Comparison of ENCODE assay signal across 8 cellular contexts in genomic region chr18:23228102-23229051, GRCh38.
A peak's percentile ranks its signal among the peaks of the same experiment; 100 is the strongest.
DNase-seq lines count a peak whose midpoint lies in the region; ATAC-seq and TF ChIP-seq lines count a peak whose summit lies in the region.

No MANE protein-coding gene starts in this region.

- DNase-seq in A172 (ENCODE audit: low spot score) (peak; percentile 38), GM13976 (ENCODE audit: low spot score) (peak; percentile 62), NCI-H1105 (lab: John Stamatoyannopoulos, UW) (peak; percentile 62), DMS114 treated with DMSO at 0.1 percent for 48 hours (lab: John Stamatoyannopoulos, UW; ENCODE audit: unreplicated experiment) (no peak), epidermal melanocyte (ENCODE audit: insufficient read length, low spot score) (no peak)
- no peak for DNase-seq in central memory CD8-positive, alpha-beta T cell (ENCODE audit: low spot score in 2 of 2)

- peaks cover 19 to 35% (median 29%) of the 10 kb centered on the region in 3 donors for H3K4me1 ChIP-seq in skeletal muscle tissue (ENCODE audit: control insufficient read depth in 3 of 3, insufficient read depth in 3 of 3, low read length in 3 of 3)

- H3K4me3 Mint-ChIP-seq in central memory CD8-positive, alpha-beta T cell = no peak overlapping the region

- H3K9me3 ChIP-seq in skeletal muscle tissue (ENCODE audit: control insufficient read depth in 3 of 3, low read length in 3 of 3) = no peaks in the 10 kb centered on the region

- ATAC-seq in HG02610 (IDR thresholded peaks at IDR 0.05; ENCODE audit: unreplicated experiment) = peak; percentile 36
- no peak for ATAC-seq in central memory CD8-positive, alpha-beta T cell (replicated peaks; ENCODE audit: extremely low read depth, poor library complexity, severe bottlenecking)

- no peak for TF ChIP-seq CTCF in GM13976 (IDR thresholded peaks at IDR 0.05; ENCODE audit: borderline replicate concordance, control extremely low read depth, extremely low read depth, insufficient read depth, missing control alignments)

- no peaks in the 10 kb centered on the region for H3K36me3 ChIP-seq in skeletal muscle tissue (ENCODE audit: control insufficient read depth in 3 of 3, insufficient read depth in 3 of 3, low read length in 3 of 3)

- H3K27me3 ChIP-seq in skeletal muscle tissue (ENCODE audit: control insufficient read depth in 3 of 3, insufficient read depth in 3 of 3, low read length in 3 of 3) = peaks cover 0 to 8% (median 3%) of the 10 kb centered on the region in 3 donors

- H3K4me1 Mint-ChIP-seq in central memory CD8-positive, alpha-beta T cell = peaks cover 18% of the 10 kb centered on the region

- peaks cover 7% of the 10 kb centered on the region for H3K36me3 Mint-ChIP-seq in central memory CD8-positive, alpha-beta T cell (ENCODE audit: insufficient read depth)

- H3K9ac ChIP-seq in skeletal muscle tissue (ENCODE audit: low read depth in 1 of 3, low read length in 3 of 3) = no peak overlapping the region

- H3K27ac Mint-ChIP-seq in central memory CD8-positive, alpha-beta T cell (ENCODE audit: low read depth) = peak overlapping the region; percentile 61

- no peaks in the 10 kb centered on the region for H3K27me3 Mint-ChIP-seq in central memory CD8-positive, alpha-beta T cell

- in situ Hi-C loops in GM13976 (cut with MboI; ENCODE audit: low sequenced_read_pairs, unreplicated experiment) = no loop called here

- H3K4me3 ChIP-seq in skeletal muscle tissue (ENCODE audit: low read length in 3 of 3) = no peak overlapping the region

- H3K9me3 Mint-ChIP-seq in central memory CD8-positive, alpha-beta T cell = no peaks in the 10 kb centered on the region

- peak overlapping the region; percentile 25 for H3K27ac ChIP-seq in skeletal muscle tissue (ENCODE audit: low read depth, low read length)

Comparison
In these comparisons a context has a peak if more than half of its experiments do, and no peak if none do; other contexts are left out.
1. DNase-seq: peak in A172 (single experiment), GM13976 (single experiment) and NCI-H1105 (single experiment); none in central memory CD8-positive, alpha-beta T cell (0 of 2), DMS114 treated with DMSO at 0.1 percent for 48 hours (single experiment) and epidermal melanocyte (single experiment).